8 cellular contexts compared by ENCODE assay signal in the genomic region with DNA sequence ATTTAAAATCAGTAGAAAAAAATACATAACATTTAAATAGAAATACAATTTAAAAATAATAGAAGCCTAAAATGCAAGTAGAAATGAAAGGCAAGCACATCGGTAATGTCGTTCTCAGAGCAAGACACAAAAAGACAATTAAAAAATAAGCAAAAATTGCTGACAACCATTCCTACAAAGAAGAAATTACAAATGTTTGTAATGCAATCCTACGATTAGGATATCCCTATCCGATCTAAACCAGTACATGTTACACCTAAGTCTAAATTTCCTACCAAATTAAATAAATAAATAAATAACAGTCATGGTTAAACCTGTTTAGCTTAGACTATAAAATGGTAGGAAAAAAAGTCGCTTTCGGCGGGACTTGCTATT.
A peak's percentile ranks its signal among the peaks of the same experiment; 100 is the strongest.
DNase-seq lines count a peak whose midpoint lies in the region; ATAC-seq and TF ChIP-seq lines count a peak whose summit lies in the region.

No MANE protein-coding gene starts in this region.

- no peaks in the 10 kb centered on the region for H3K36me3 Mint-ChIP-seq in naive B cell

- no peak for TF ChIP-seq POLR2A in GM18505 (IDR thresholded peaks at IDR 0.05; ENCODE audit: borderline replicate concordance, extremely low read depth, insufficient read depth, insufficient read length)

- H3K27me3 ChIP-seq in AG04450 (ENCODE audit: control insufficient read depth, insufficient read depth, low read length) = no peaks in the 10 kb centered on the region

- H3K4me3 ChIP-seq in AG04450 (ENCODE audit: low read depth, low read length) (peak overlapping the region; percentile 36), HFF-Myc (replicated peaks; ENCODE audit: low read depth, low read length) (peak overlapping the region; percentile 41), astrocyte of the spinal cord (ENCODE audit: low read depth, low read length) (peak overlapping the region; percentile 25)

- peaks cover 39% of the 10 kb centered on the region for H3K9me3 ChIP-seq in AG04450 (ENCODE audit: control insufficient read depth, insufficient read depth, low read length)

- in situ Hi-C loops in astrocyte of the spinal cord (cut with HindIII; ENCODE audit: low sequenced_read_pairs) = no loop called here

- TF ChIP-seq CTCF in AG04450 (IDR thresholded peaks at IDR 0.05; ENCODE audit: low read depth, low read length) = no peak
- TF ChIP-seq CTCF in HFF-Myc (IDR thresholded peaks at IDR 0.05; ENCODE audit: low read depth, low read length, missing control alignments) = no peak
- no peak for TF ChIP-seq CTCF in astrocyte of the spinal cord (IDR thresholded peaks at IDR 0.05; ENCODE audit: low read depth, low read length)

- H3K27ac Mint-ChIP-seq in naive B cell = peak overlapping the region; percentile 96 to 99 (median 98)

- no peaks in the 10 kb centered on the region for H3K9me3 Mint-ChIP-seq in naive B cell

- peak overlapping the region; percentile 99 for H3K27ac ChIP-seq in AG04450 (ENCODE audit: low read depth, low read length)

- H3K4me1 Mint-ChIP-seq in naive B cell = peaks cover 17 to 36% (median 28%) of the 10 kb centered on the region in 3 donors

- POLR2A ChIA-PET in AG04450 (lab: Yijun Ruan, JAX) = interaction anchor here (0.6 to 2.0 kb wide), 12 partner anchors 41 to 534 kb away, joined by 3 to 13 read pairs (median 5); a partner anchor contains a TSS

- ATAC-seq in naive B cell (ENCODE audit: low read depth in 2 of 2) (no peak), GM18907 (IDR thresholded peaks at IDR 0.05; ENCODE audit: unreplicated experiment) (no peak), GM18505 (IDR thresholded peaks at IDR 0.05; ENCODE audit: unreplicated experiment) (no peak)

- H3K4me3 Mint-ChIP-seq in naive B cell = peak overlapping the region; percentile 95 to 99 (median 97)

- no peak for DNase-seq in AG04450 (ENCODE audit: low read depth, low spot score)
- no peak for DNase-seq in HFF-Myc (ENCODE audit: extremely low read depth, low read depth)
- DNase-seq in astrocyte of the spinal cord (ENCODE audit: low read depth, low spot score) = no peak
- DNase-seq in naive B cell = no peak
- no peak for DNase-seq in GDM1 (lab: John Stamatoyannopoulos, UW)
- DNase-seq in NOMO-1 treated with DMSO at 0.1 percent for 48 hours (lab: John Stamatoyannopoulos, UW; ENCODE audit: unreplicated experiment) = no peak

- CTCF ChIA-PET in AG04450 (lab: Charles Lee) = interaction anchor here (0.7 to 2.5 kb wide), 8 partner anchors 22 to 124 kb away, joined by 3 to 13 read pairs (median 4); no protein-coding TSS in a partner anchor

- H3K27me3 Mint-ChIP-seq in naive B cell = no peaks in the 10 kb centered on the region
